17 cellular contexts compared by ENCODE assay signal in genomic region chrY:7240096-7240495, GRCh38.
DNase-seq lines count a peak whose midpoint lies in the region.
"Had no signal": no experiment of that assay in that cellular context is flagged by ENCODE, and none has a peak within 500 bp of the region (broad histone marks: within the 10 kb centered on the region; RNA-seq: fewer than 3 reads in every experiment).

No MANE protein-coding gene starts in this region.

- H3K36me3 Mint-ChIP-seq in T-helper 2 cell treated with Interferon-gamma antibody and Interleukin-4, amounts not matched to agents 5 μg/mL and 100 μg/mL, for 36 hours (ENCODE audit: low read depth), result peaks cover 19% of the 10 kb centered on the region

- no peak overlapping the region for H2BK120ac ChIP-seq in neuronal stem cell (ENCODE audit: low read depth, low read length)

- no peak overlapping the region for H3K27ac ChIP-seq in neuronal stem cell (replicated peaks; ENCODE audit: low read length)
- H3K27ac ChIP-seq: epithelial cell of prostate, ovary, PC-9, skin epidermis, thoracic aorta had no signal

- peaks cover 34% of the 10 kb centered on the region for H3K4me1 Mint-ChIP-seq in T-helper 2 cell treated with Interferon-gamma antibody and Interleukin-4, amounts not matched to agents 5 μg/mL and 100 μg/mL, for 36 hours (ENCODE audit: low read depth)

- H3K4ac ChIP-seq in neuronal stem cell (ENCODE audit: low read length), result no peak overlapping the region

- H3K18ac ChIP-seq in neuronal stem cell (ENCODE audit: low read length), result no peak overlapping the region

- H4K91ac ChIP-seq in neuronal stem cell (ENCODE audit: low read depth, low read length, poor library complexity), result no peak overlapping the region

- H3K27ac Mint-ChIP-seq in T-helper 2 cell treated with Interferon-gamma antibody and Interleukin-4, amounts not matched to agents 5 μg/mL and 100 μg/mL, for 36 hours, result peak overlapping the region; percentile 97

- no peak overlapping the region for H2BK15ac ChIP-seq in neuronal stem cell (ENCODE audit: low read length)

- H3K4me3 Mint-ChIP-seq in T-helper 2 cell treated with Interferon-gamma antibody and Interleukin-4, amounts not matched to agents 5 μg/mL and 100 μg/mL, for 36 hours, result peak overlapping the region; percentile 78

- no peak overlapping the region for H2AK5ac ChIP-seq in neuronal stem cell (ENCODE audit: low read depth, low read length)

- no peak overlapping the region for H4K8ac ChIP-seq in neuronal stem cell (ENCODE audit: low read depth, low read length)

- H3K9me3 Mint-ChIP-seq in T-helper 2 cell treated with Interferon-gamma antibody and Interleukin-4, amounts not matched to agents 5 μg/mL and 100 μg/mL, for 36 hours, result peaks cover 9% of the 10 kb centered on the region

- no peak overlapping the region for H3K4me3 ChIP-seq in neuronal stem cell (ENCODE audit: low read length in 2 of 2)
- H3K4me3 ChIP-seq: ovary, PC-9, skin epidermis, thoracic aorta had no signal

- H3K4me1 ChIP-seq in neuronal stem cell (ENCODE audit: control insufficient read depth in 2 of 2, insufficient read depth in 1 of 2, low read depth in 1 of 2, low read length in 2 of 2), result no peaks in the 10 kb centered on the region

- DNase-seq in GF-D8 (lab: John Stamatoyannopoulos, UW) (peak; percentile 2), anterior cingulate cortex (lab: John Stamatoyannopoulos, UW) (no peak), NCI-H774 (lab: John Stamatoyannopoulos, UW) (no peak), neuronal stem cell (ENCODE audit: low spot score) (no peak)
- DNase-seq in T-helper 2 cell treated with Interferon-gamma antibody and Interleukin-4, amounts not matched to agents 5 μg/mL and 100 μg/mL, for 36 hours (ENCODE audit: low spot score), result peak; percentile 39
- DNase-seq in activated effector memory CD4-positive, alpha-beta T cell treated with Interleukin-2 at 50 U/mL for 16 hours, result peak; percentile 53
- DNase-seq in stimulated activated CD4-positive, alpha-beta T cell treated with anti-CD3 and anti-CD28 coated beads, Interleukin-4, amount 100 ng/mL, for 24 hours, result peak; percentile 12
- DNase-seq: head of caudate nucleus, KG1, NCI-H1436, NCI-H510A, ovary, PC-9, SK-N-SH had no signal

- H2BK5ac ChIP-seq in neuronal stem cell (ENCODE audit: low read length), result no peak overlapping the region

- H3K4me2 ChIP-seq in neuronal stem cell (ENCODE audit: insufficient read depth, low read length, poor library complexity, severe bottlenecking), result no peak overlapping the region
- H3K4me2 ChIP-seq: PC-9, SK-N-SH had no signal

- H3K23ac ChIP-seq in neuronal stem cell (ENCODE audit: low read depth, low read length, poor library complexity), result no peak overlapping the region

- no peaks in the 10 kb centered on the region for H3K27me3 ChIP-seq in neuronal stem cell (ENCODE audit: control insufficient read depth in 3 of 3, insufficient read depth in 3 of 3, low read depth in 1 of 3, low read length in 3 of 3)
- H3K27me3 ChIP-seq: ovary had no signal

- H3K14ac ChIP-seq in neuronal stem cell (ENCODE audit: low read length), result no peak overlapping the region

- no peaks in the 10 kb centered on the region for H3K79me1 ChIP-seq in neuronal stem cell (ENCODE audit: low read depth, low read length)

- no peaks in the 10 kb centered on the region for H3K27me3 Mint-ChIP-seq in T-helper 2 cell treated with Interferon-gamma antibody and Interleukin-4, amounts not matched to agents 5 μg/mL and 100 μg/mL, for 36 hours (ENCODE audit: low read depth)

- no peaks in the 10 kb centered on the region for H3K36me3 ChIP-seq in neuronal stem cell (replicated peaks in 1 of 2; ENCODE audit: control insufficient read depth in 2 of 2, insufficient read depth in 2 of 2, low read length in 2 of 2)
- H3K36me3 ChIP-seq: ovary, thoracic aorta had no signal

- H2BK12ac ChIP-seq in neuronal stem cell (ENCODE audit: low read length), result no peak overlapping the region

- no peak overlapping the region for H2AFZ ChIP-seq in neuronal stem cell (ENCODE audit: low read length)
- H2AFZ ChIP-seq: PC-9 had no signal

- no CpG with 5 or more reads among the region's 6 CpGs for WGBS in neuronal stem cell (ENCODE audit: extremely low coverage in 2 of 2, insufficient read length in 2 of 2, insufficient replicate concordance in 1 of 2), 2 donors

- H3K9ac ChIP-seq in neuronal stem cell (ENCODE audit: low read depth, low read length, poor library complexity), result no peak overlapping the region
- H3K9ac ChIP-seq: SK-N-SH had no signal

- no peaks in the 10 kb centered on the region for H3K9me3 ChIP-seq in neuronal stem cell (replicated peaks in 1 of 2; ENCODE audit: control insufficient read depth in 2 of 2, insufficient read depth in 1 of 2, low read depth in 1 of 2, low read length in 2 of 2)
- H3K9me3 ChIP-seq: ovary, SK-N-SH, thoracic aorta had no signal

Comparison
In these comparisons a context has a peak if more than half of its experiments do, and no peak if none do; other contexts are left out.
1. DNase-seq: peak in GF-D8 (single experiment), T-helper 2 cell treated with Interferon-gamma antibody and Interleukin-4, amounts not matched to agents 5 μg/mL and 100 μg/mL, for 36 hours (single experiment), activated effector memory CD4-positive, alpha-beta T cell treated with Interleukin-2 at 50 U/mL for 16 hours (single experiment) and stimulated activated CD4-positive, alpha-beta T cell treated with anti-CD3 and anti-CD28 coated beads, Interleukin-4, amount 100 ng/mL, for 24 hours (single experiment); none in anterior cingulate cortex (0 of 58), NCI-H774 (single experiment) and neuronal stem cell (single experiment).